35 cellular contexts compared by ENCODE assay signal in genomic region chr2:155695505-155695904, GRCh38.
"Had no signal": no experiment of that assay in that cellular context is flagged by ENCODE, and none has a peak within 500 bp of the region (broad histone marks: within the 10 kb centered on the region; RNA-seq: fewer than 3 reads in every experiment).

No MANE protein-coding gene starts in this region.

- H3K4me3 ChIP-seq: MG63 had no signal

- H3K27me3 ChIP-seq: MG63 had no signal

- DNase-seq: MG63, MM.1S, MV-4-11, NCI-H1048, NCI-H1092, NCI-H1092 treated with DMSO at 0.1 percent for 48 hours, NCI-H1105, NCI-H1105 treated with DMSO at 0.1 percent for 48 hours, NCI-H1417, NCI-H1417 treated with DMSO at 0.1 percent for 48 hours, NCI-H1436, NCI-H1436 treated with DMSO at 0.1 percent for 48 hours, NCI-H146, NCI-H1694, NCI-H1694 treated with DMSO at 0.1 percent for 48 hours, NCI-H187, NCI-H187 treated with DMSO at 0.1 percent for 48 hours, NCI-H1930, NCI-H2029, NCI-H2029 treated with DMSO at 0.1 percent for 48 hours, NCI-H2081, NCI-H2081 treated with DMSO at 0.1 percent for 48 hours, NCI-H2107, NCI-H2171, NCI-H2171 treated with DMSO at 0.1 percent for 48 hours, NCI-H2227 treated with DMSO at 0.1 percent for 48 hours, NCI-H226, NCI-H345, NCI-H446, NCI-H446 treated with DMSO at 0.1 percent for 48 hours, NCI-H510A, NCI-H510A treated with DMSO at 0.1 percent for 48 hours, NCI-H524, NCI-H524 treated with DMSO at 0.1 percent for 48 hours, NCI-H526 had no signal

- H3K36me3 ChIP-seq: MG63 had no signal

- H3K9me3 ChIP-seq: MG63 had no signal
